ENCODE assay signal across 8 cellular contexts in the genomic region with DNA sequence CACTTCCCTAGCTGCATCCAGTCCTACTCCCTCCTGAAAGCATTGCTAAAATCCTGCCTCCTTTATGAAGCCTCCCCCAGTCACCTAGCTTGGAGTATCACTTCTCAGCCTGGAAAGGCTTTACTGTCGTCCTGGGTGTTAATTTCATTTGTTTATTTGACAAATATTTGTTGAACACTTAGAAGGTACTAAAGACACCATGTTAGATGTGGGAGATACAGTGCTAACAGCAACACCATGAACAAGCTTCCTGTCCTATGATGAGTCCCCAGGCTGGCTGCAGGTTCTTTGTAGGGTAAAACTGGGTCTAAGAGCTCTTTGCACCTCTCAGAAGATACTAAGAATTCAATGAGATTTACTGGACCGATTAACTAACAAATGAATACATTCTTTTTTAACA.
DNase-seq lines count a peak whose midpoint lies in the region; ATAC-seq and TF ChIP-seq lines count a peak whose summit lies in the region.

No MANE protein-coding gene starts in this region.

- H3K27ac ChIP-seq in heart left ventricle (peak overlapping the region in 11 of 12 donors; percentile 6 to 66 (median 54)), PC-3 (ENCODE audit: low read length) (peak overlapping the region; percentile 80), right lobe of liver (peak overlapping the region in 2 of 3 donors; percentile 2 to 14), upper lobe of left lung (peak overlapping the region; percentile 76 to 89 (median 86))

- no peak for TF ChIP-seq CTCF in heart left ventricle (IDR thresholded peaks at IDR 0.05)
- TF ChIP-seq CTCF in PC-3 (conservative IDR thresholded peaks at IDR 0.05; ENCODE audit: low read depth, low read length), result no peak
- TF ChIP-seq CTCF in right lobe of liver (IDR thresholded peaks at IDR 0.05), result no peak
- TF ChIP-seq CTCF in upper lobe of left lung (IDR thresholded peaks at IDR 0.05), result no peak

- DNase-seq in heart left ventricle, result no peak
- DNase-seq in Right ventricle myocardium superior, result no peak
- no peak for DNase-seq in PC-3
- no peak for DNase-seq in right lobe of liver
- DNase-seq in upper lobe of left lung, result no peak
- DNase-seq in hypothalamus (lab: John Stamatoyannopoulos, UW), result no peak
- no peak for DNase-seq in NCI-H2171 treated with DMSO at 0.1 percent for 48 hours (lab: John Stamatoyannopoulos, UW)

- peak overlapping the region; percentile 45 for H3K9ac ChIP-seq in PC-3 (ENCODE audit: low read length)

- no peaks in the 10 kb centered on the region for H3K79me2 ChIP-seq in PC-3 (ENCODE audit: low read length)

- no peak overlapping the region for H3K4me3 ChIP-seq in heart left ventricle
- no peak overlapping the region; the same call in 1 of the 2 replicates for H3K4me3 ChIP-seq in PC-3 (ENCODE audit: low read length)
- H3K4me3 ChIP-seq in right lobe of liver, result no peak overlapping the region
- H3K4me3 ChIP-seq in upper lobe of left lung, result no peak overlapping the region

- H3K27me3 ChIP-seq in heart left ventricle (no peaks in the 10 kb centered on the region), PC-3 (ENCODE audit: low read length) (no peaks in the 10 kb centered on the region), right lobe of liver (no peaks in the 10 kb centered on the region), upper lobe of left lung (no peaks in the 10 kb centered on the region)

- intact Hi-C loops in heart left ventricle (cut with DNase I), result loop anchor here in 2 of 10 donors (5.0 kb wide), 2 partner anchors 61 to 71 kb away; no protein-coding TSS in a partner anchor
- intact Hi-C loops in Right ventricle myocardium superior (cut with DNase I), result no loop called here
- intact Hi-C loops in PC-3 (cut with micrococcal nuclease), result no loop called here
- intact Hi-C loops in right lobe of liver (cut with DNase I), result loop anchor here in 1 of 2 donors (5.0 kb wide), 1 partner anchor 151 kb away; no protein-coding TSS in a partner anchor

- H3K9me2 ChIP-seq in PC-3 (replicated peaks; ENCODE audit: low read length), result no peaks in the 10 kb centered on the region

- TF ChIP-seq EP300 in upper lobe of left lung (IDR thresholded peaks at IDR 0.05), result no peak

- H3K4me1 ChIP-seq in heart left ventricle (peaks cover 0 to 49% (median 30%) of the 10 kb centered on the region in 12 donors), PC-3 (ENCODE audit: insufficient read depth, low read length) (peaks cover 79% of the 10 kb centered on the region), right lobe of liver (peaks cover 0 to 3% (median 0%) of the 10 kb centered on the region in 4 donors), upper lobe of left lung (peaks cover 70 to 98% (median 78%) of the 10 kb centered on the region in 4 donors)

- no peak for ATAC-seq in heart left ventricle
- no peak for ATAC-seq in Right ventricle myocardium superior (ENCODE audit: poor library complexity)
- ATAC-seq in PC-3, result no peak
- no peak for ATAC-seq in right lobe of liver
- ATAC-seq in upper lobe of left lung (ENCODE audit: low FRiP score in 2 of 2), result no peak
- no peak for ATAC-seq in HG03342 (IDR thresholded peaks at IDR 0.05; ENCODE audit: unreplicated experiment)

- H4K20me1 ChIP-seq in PC-3 (ENCODE audit: low read length), result no peaks in the 10 kb centered on the region

- 52 to 63% (median 55%) methylated on average over 2 of the region's 2 CpGs for WGBS in heart left ventricle, 4 donors
- 25% methylated on average over 2 of the region's 2 CpGs for WGBS in right lobe of liver (ENCODE audit: insufficient coverage, low coverage, low lambda C conversion rate, missing lambda C conversion rate)
- 37 to 44% methylated on average over 2 of the region's 2 CpGs for WGBS in upper lobe of left lung, 2 donors

- CTCF ChIA-PET in PC-3 (lab: Charles Lee), result no interaction called here

- no TSS peak for BruUV-seq in PC-3 (replicated peaks; lab: Mats Ljungman, UMichigan)

- TF ChIP-seq POLR2A in heart left ventricle (IDR thresholded peaks at IDR 0.05) (no peak), right lobe of liver (IDR thresholded peaks at IDR 0.05) (no peak), upper lobe of left lung (IDR thresholded peaks at IDR 0.05) (no peak)

- H3F3A ChIP-seq in PC-3 (ENCODE audit: low read length, unreplicated experiment), result peaks cover 15% of the 10 kb centered on the region

- peak overlapping the region; percentile 55 for H3K4me2 ChIP-seq in PC-3 (ENCODE audit: low read length)

- no peaks in the 10 kb centered on the region for H3K36me3 ChIP-seq in heart left ventricle
- no peaks in the 10 kb centered on the region for H3K36me3 ChIP-seq in PC-3 (ENCODE audit: low read depth, low read length)
- no peaks in the 10 kb centered on the region for H3K36me3 ChIP-seq in right lobe of liver
- H3K36me3 ChIP-seq in upper lobe of left lung, result no peaks in the 10 kb centered on the region

- H3K9me3 ChIP-seq in heart left ventricle (no peaks in the 10 kb centered on the region), PC-3 (ENCODE audit: low read length) (no peaks in the 10 kb centered on the region), right lobe of liver (no peaks in the 10 kb centered on the region), upper lobe of left lung (no peaks in the 10 kb centered on the region)

- H2AFZ ChIP-seq in PC-3 (ENCODE audit: low read length), result peak overlapping the region; percentile 50

- POLR2A ChIA-PET in PC-3 (lab: Charles Lee; ENCODE audit: unreplicated experiment), result no interaction called here

Comparison
In these comparisons a context has a peak if more than half of its experiments do, and no peak if none do; other contexts are left out.
1. H3K27ac ChIP-seq: peak in every context shown above with its lines; median percentile 86 in upper lobe of left lung; 80 in PC-3; 54 in heart left ventricle; 8 in right lobe of liver.